Comparison of ENCODE assay signal across 1 cellular context in genomic region chr7:106986450-106986977, GRCh38.
TF ChIP-seq lines count a peak whose summit lies in the region.

No MANE protein-coding gene starts in this region.

TF ChIP-seq in K562, 482 proteins besides CTCF, POLR2A, EP300 and RAD21 (continued from another document and continues in another):
- TF ChIP-seq RNF219 (CRISPR knock-in tag; IDR thresholded peaks at IDR 0.05) (0 out of 2 replicates have a peak, but pooled peaks have one; percentile 50), MAFG (tag; conservative IDR thresholded peaks at IDR 0.05) (no peak), AFF4 (CRISPR knock-in tag; IDR thresholded peaks at IDR 0.05) (peak; percentile 59; the same call in 1 of the 2 replicates), TRIM24 (IDR thresholded peaks at IDR 0.05) (peak; percentile 43 to 46; a peak in 3 of 4 replicates), ZMIZ1 (IDR thresholded peaks at IDR 0.05; ENCODE audit: low read depth in 2 of 2, low read length in 2 of 2) (peak in 1 of 2 experiments; percentile 69; a peak in 1 of 4 replicates), ZNF12 (CRISPR knock-in tag; IDR thresholded peaks at IDR 0.05) (no peak), ZNF740 (CRISPR knock-in tag; IDR thresholded peaks at IDR 0.05) (no peak), ZNF740 (tag; IDR thresholded peaks at IDR 0.05) (no peak), ELF2 (CRISPR knock-in tag; IDR thresholded peaks at IDR 0.05) (peak; percentile 68; the same call in 1 of the 2 replicates), ZNF584 (CRISPR knock-in tag; IDR thresholded peaks at IDR 0.05; ENCODE audit: low read depth) (peak; percentile 83), KHSRP (IDR thresholded peaks at IDR 0.05) (no peak), SP1 (CRISPR knock-in tag; IDR thresholded peaks at IDR 0.05) (no peak; the same call in 1 of the 2 replicates), ZBTB40 (IDR thresholded peaks at IDR 0.05) (peak; percentile 36; the same call in 1 of the 2 replicates), ZBTB40 (CRISPR knock-in tag; IDR thresholded peaks at IDR 0.05) (no peak), DNMT1 (IDR thresholded peaks at IDR 0.05) (no peak), NFE2 (IDR thresholded peaks at IDR 0.05; ENCODE audit: low read depth) (no peak), PHB (CRISPR knock-in tag; IDR thresholded peaks at IDR 0.05) (peak; percentile 50; the same call in 1 of the 2 replicates), ZKSCAN3 (CRISPR knock-in tag; IDR thresholded peaks at IDR 0.05) (no peak), NFYB (IDR thresholded peaks at IDR 0.05; ENCODE audit: extremely low read depth, insufficient read length) (peak; percentile 30), BCL6 (CRISPR knock-in tag; IDR thresholded peaks at IDR 0.05) (0 out of 2 replicates have a peak, but pooled peaks have one; percentile 39), CREB3L1 (IDR thresholded peaks at IDR 0.05; ENCODE audit: borderline replicate concordance, low read depth) (no peak), ATF6 (CRISPR knock-in tag; IDR thresholded peaks at IDR 0.05) (no peak), PBX2 (CRISPR knock-in tag; IDR thresholded peaks at IDR 0.05; ENCODE audit: low read depth) (no peak), PBX2 (tag; conservative IDR thresholded peaks at IDR 0.05; ENCODE audit: low read depth) (peak; percentile 95), ZNF717 (CRISPR knock-in tag; IDR thresholded peaks at IDR 0.05) (no peak)
